ENCODE assay signal across 7 cellular contexts in genomic region chr2:167126165-167126564, GRCh38.
"Had no signal": no experiment of that assay in that cellular context is flagged by ENCODE, and none has a peak within 500 bp of the region (broad histone marks: within the 10 kb centered on the region; RNA-seq: fewer than 3 reads in every experiment).

No MANE protein-coding gene starts in this region.

- H3K4me1 Mint-ChIP-seq: IgD-negative memory B cell had no signal

- DNase-seq: IMR-90, KBM-7 had no signal

- FAIRE-seq: HepG2, HTR-8/SVneo, K562 had no signal

- H3K27ac ChIP-seq: HL-60 had no signal

- H3K27me3 Mint-ChIP-seq: IgD-negative memory B cell had no signal

- ATAC-seq: HepG2, K562 had no signal

- H3K4me3 ChIP-seq: K562 had no signal

- H3K27ac Mint-ChIP-seq: IgD-negative memory B cell had no signal

- H3K36me3 Mint-ChIP-seq: IgD-negative memory B cell had no signal

- H3K4me3 Mint-ChIP-seq: IgD-negative memory B cell had no signal
